Comparison of ENCODE assay signal across 8 cellular contexts in genomic region chr14:104895786-104896642, GRCh38. TPM values are rescaled to one million over a fixed set of nuclear protein-coding genes. Genes with fewer than 3 reads are reported as not detected.
DNase-seq lines count a peak whose midpoint lies in the region; ATAC-seq and TF ChIP-seq lines count a peak whose summit lies in the region.

No MANE protein-coding gene starts in this region.

- H3K27ac ChIP-seq in osteoblast (ENCODE audit: low read depth, low read length), result no peak overlapping the region

- H3K27me3 ChIP-seq in osteoblast (ENCODE audit: insufficient read depth, low read length), result peaks cover under 1% of the 10 kb centered on the region

- H3K4me3 ChIP-seq in GM12865 (ENCODE audit: low read depth, low read length) (no peak overlapping the region), osteoblast (ENCODE audit: insufficient read depth, low read length) (no peak overlapping the region)

- H3K27ac Mint-ChIP-seq in stimulated activated effector memory CD8-positive, alpha-beta T cell treated with anti-CD3 and anti-CD28 coated beads, Interleukin-12 subunit alpha, Interleukin-12 subunit beta, amount 100 ng/mL, for 72 hours, result no peak overlapping the region

- TF ChIP-seq CTCF in GM12865 (IDR thresholded peaks at IDR 0.05; ENCODE audit: insufficient read depth, low read depth, low read length, missing control alignments) (no peak), osteoblast (IDR thresholded peaks at IDR 0.05; ENCODE audit: extremely low read depth, low read depth, low read length) (no peak)

- peak; percentile 0 for DNase-seq in GM12865 (ENCODE audit: low read depth)
- DNase-seq in NCI-H1436 (lab: John Stamatoyannopoulos, UW), result peak; percentile 55
- DNase-seq in astrocyte of the hippocampus (ENCODE audit: low read depth, low spot score), result peak; percentile 33
- peak; percentile 69 for DNase-seq in osteoblast (ENCODE audit: insufficient read length, low spot score, missing footprints)
- no peak for DNase-seq in stimulated activated effector memory CD8-positive, alpha-beta T cell treated with anti-CD3 and anti-CD28 coated beads, Interleukin-12 subunit alpha, Interleukin-12 subunit beta, amount 100 ng/mL, for 72 hours (ENCODE audit: low spot score in 2 of 2)
- DNase-seq in cerebellum (ENCODE audit: low spot score), result no peak
- no peak for DNase-seq in NCI-H526 (lab: John Stamatoyannopoulos, UW)

- no peaks in the 10 kb centered on the region for H3K9me3 ChIP-seq in osteoblast (ENCODE audit: low read depth, low read length)

- H3K4me1 Mint-ChIP-seq in stimulated activated effector memory CD8-positive, alpha-beta T cell treated with anti-CD3 and anti-CD28 coated beads, Interleukin-12 subunit alpha, Interleukin-12 subunit beta, amount 100 ng/mL, for 72 hours, result peaks cover 8% of the 10 kb centered on the region

- H4K20me1 ChIP-seq in osteoblast (ENCODE audit: insufficient read depth, low read length), result peaks cover 8% of the 10 kb centered on the region

- H3K4me3 Mint-ChIP-seq in stimulated activated effector memory CD8-positive, alpha-beta T cell treated with anti-CD3 and anti-CD28 coated beads, Interleukin-12 subunit alpha, Interleukin-12 subunit beta, amount 100 ng/mL, for 72 hours, result no peak overlapping the region

- H3K36me3 Mint-ChIP-seq in stimulated activated effector memory CD8-positive, alpha-beta T cell treated with anti-CD3 and anti-CD28 coated beads, Interleukin-12 subunit alpha, Interleukin-12 subunit beta, amount 100 ng/mL, for 72 hours, result peaks cover 5% of the 10 kb centered on the region

- H3K4me1 ChIP-seq in osteoblast (ENCODE audit: insufficient read depth, low read length), result no peaks in the 10 kb centered on the region

- H2AFZ ChIP-seq in osteoblast (ENCODE audit: low read length), result no peak overlapping the region

- H3K36me3 ChIP-seq in osteoblast (ENCODE audit: insufficient read depth, low read length), result peaks cover 2% of the 10 kb centered on the region

- no peaks in the 10 kb centered on the region for H3K79me2 ChIP-seq in osteoblast (ENCODE audit: insufficient read depth, low read length)

- H3K4me2 ChIP-seq in osteoblast (ENCODE audit: insufficient read depth, low read length), result no peak overlapping the region

- ATAC-seq in HG03521 (IDR thresholded peaks at IDR 0.05; ENCODE audit: unreplicated experiment), result no peak
- ATAC-seq in stimulated activated effector memory CD8-positive, alpha-beta T cell treated with anti-CD3 and anti-CD28 coated beads, Interleukin-12 subunit alpha, Interleukin-12 subunit beta, amount 100 ng/mL, for 72 hours, result no peak

- H3K9me3 Mint-ChIP-seq in stimulated activated effector memory CD8-positive, alpha-beta T cell treated with anti-CD3 and anti-CD28 coated beads, Interleukin-12 subunit alpha, Interleukin-12 subunit beta, amount 100 ng/mL, for 72 hours, result no peaks in the 10 kb centered on the region

RNA-seq across cellular contexts. Expression of gene PLD4, which starts 28.7 kb away (rescaled TPM):
- total RNA-seq in osteoblast (not detected in 2 replicates), cerebellum (3.9 TPM)

RNA-seq across cellular contexts. Expression of gene CEP170B, which starts 30.9 kb away (rescaled TPM):
- 17.1 and 21.0 TPM in 2 replicates for total RNA-seq in osteoblast
- total RNA-seq in cerebellum, result 13.3 TPM

Comparison
In these comparisons a context has a peak if more than half of its experiments do, and no peak if none do; other contexts are left out.
1. DNase-seq: peak in GM12865 (single experiment), NCI-H1436 (single experiment), astrocyte of the hippocampus (single experiment) and osteoblast (single experiment); none in stimulated activated effector memory CD8-positive, alpha-beta T cell treated with anti-CD3 and anti-CD28 coated beads, Interleukin-12 subunit alpha, Interleukin-12 subunit beta, amount 100 ng/mL, for 72 hours (0 of 2), cerebellum (single experiment) and NCI-H526 (0 of 2).